Comparison of ENCODE assay signal across 8 cellular contexts in the genomic region with DNA sequence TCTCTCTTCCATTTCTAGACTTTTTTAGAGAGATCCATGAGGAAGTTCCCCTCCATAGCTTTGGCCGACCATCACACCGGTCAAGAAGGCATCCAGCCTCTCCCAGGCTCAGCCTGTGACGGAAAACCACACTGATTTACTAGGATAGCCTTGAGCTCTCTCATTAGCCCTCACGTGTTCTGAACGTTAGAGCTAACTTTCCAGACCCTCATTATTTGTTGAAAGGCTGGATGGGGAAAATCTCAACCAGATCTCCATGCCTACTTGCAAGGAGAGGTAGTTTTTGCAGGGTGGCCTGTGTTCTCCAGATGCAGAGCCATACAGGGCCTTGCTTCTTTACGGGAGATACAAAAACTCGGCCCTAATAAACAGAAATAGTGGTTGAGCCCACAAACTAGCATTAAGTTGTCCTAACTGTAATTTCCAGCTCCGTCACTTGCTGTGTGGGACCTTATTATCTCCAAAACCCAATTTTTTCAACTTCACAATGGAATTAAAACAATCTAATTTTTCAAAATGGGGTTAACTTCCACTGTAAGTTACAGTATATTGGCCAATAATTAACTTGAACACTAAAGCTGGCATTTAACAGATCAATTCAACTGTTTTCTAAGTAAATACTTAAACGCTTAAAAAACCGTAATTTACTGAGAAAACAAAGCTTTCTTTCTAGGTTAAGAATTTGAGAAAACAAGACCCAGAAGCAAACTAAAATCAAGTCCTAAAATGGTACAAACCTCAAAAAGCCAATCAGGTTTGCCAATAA.
DNase-seq lines count a peak whose midpoint lies in the region; ATAC-seq and TF ChIP-seq lines count a peak whose summit lies in the region.

No MANE protein-coding gene starts in this region.

- peaks cover 0 to 3% (median 0%) of the 10 kb centered on the region in 3 donors for H3K9me3 ChIP-seq in adrenal gland (replicated peaks in 1 of 3)
- H3K9me3 ChIP-seq in muscle layer of duodenum (ENCODE audit: control insufficient read depth in 1 of 2, low read length in 2 of 2): no peaks in the 10 kb centered on the region

- H3K36me3 ChIP-seq in adrenal gland (replicated peaks in 1 of 2): no peaks in the 10 kb centered on the region
- H3K36me3 ChIP-seq in muscle layer of duodenum (ENCODE audit: control insufficient read depth in 1 of 2, insufficient read depth in 2 of 2, low read length in 2 of 2): peaks cover 0 to 5% of the 10 kb centered on the region in 2 donors

- TF ChIP-seq CTCF in C4-2B (conservative IDR thresholded peaks at IDR 0.05) (no peak), adrenal gland (IDR thresholded peaks at IDR 0.05) (no peak)

- peak overlapping the region in 1 of 4 donors; percentile 93 for H3K4me3 ChIP-seq in adrenal gland
- peak overlapping the region; percentile 47 to 93 for H3K4me3 ChIP-seq in muscle layer of duodenum (ENCODE audit: low read depth in 1 of 2, low read length in 2 of 2)

- H3K27ac ChIP-seq in C4-2B: peak overlapping the region; percentile 83; the same call in 1 of the 2 replicates
- peak overlapping the region in 4 of 5 donors; percentile 41 to 99 (median 48) for H3K27ac ChIP-seq in adrenal gland
- H3K27ac ChIP-seq in muscle layer of duodenum (ENCODE audit: low read length): peak overlapping the region; percentile 88

- ATAC-seq in HG02798 (IDR thresholded peaks at IDR 0.05; ENCODE audit: poor library complexity, unreplicated experiment): peak; percentile 0

- intact Hi-C loops in adrenal gland (cut with DNase I): no loop called here

- WGBS in adrenal gland, 4 donors: 79 to 82% (median 81%) methylated on average over 10 of the region's 10 CpGs

- H3K4me1 ChIP-seq in adrenal gland (replicated peaks in 1 of 2) (peaks cover 5 to 16% of the 10 kb centered on the region in 2 donors), muscle layer of duodenum (ENCODE audit: control insufficient read depth in 1 of 2, insufficient read depth in 2 of 2, low read length in 2 of 2) (peaks cover 0 to 20% of the 10 kb centered on the region in 2 donors)

- DNase-seq in adrenal gland (no peak), NCI-H2171 treated with DMSO at 0.1 percent for 48 hours (lab: John Stamatoyannopoulos, UW) (no peak), NOMO-1 treated with dmso at 0.1 percent for 144 hours (lab: John Stamatoyannopoulos, UW; ENCODE audit: unreplicated experiment) (no peak), GF-D8 (lab: John Stamatoyannopoulos, UW) (no peak), NCI-H226 (no peak)

- H3K27me3 ChIP-seq in adrenal gland: no peaks in the 10 kb centered on the region
- H3K27me3 ChIP-seq in muscle layer of duodenum (ENCODE audit: low read depth, low read length): no peaks in the 10 kb centered on the region

- no peak for TF ChIP-seq POLR2A in adrenal gland (IDR thresholded peaks at IDR 0.05)
